ENCODE assay signal across 8 cellular contexts in the genomic region with DNA sequence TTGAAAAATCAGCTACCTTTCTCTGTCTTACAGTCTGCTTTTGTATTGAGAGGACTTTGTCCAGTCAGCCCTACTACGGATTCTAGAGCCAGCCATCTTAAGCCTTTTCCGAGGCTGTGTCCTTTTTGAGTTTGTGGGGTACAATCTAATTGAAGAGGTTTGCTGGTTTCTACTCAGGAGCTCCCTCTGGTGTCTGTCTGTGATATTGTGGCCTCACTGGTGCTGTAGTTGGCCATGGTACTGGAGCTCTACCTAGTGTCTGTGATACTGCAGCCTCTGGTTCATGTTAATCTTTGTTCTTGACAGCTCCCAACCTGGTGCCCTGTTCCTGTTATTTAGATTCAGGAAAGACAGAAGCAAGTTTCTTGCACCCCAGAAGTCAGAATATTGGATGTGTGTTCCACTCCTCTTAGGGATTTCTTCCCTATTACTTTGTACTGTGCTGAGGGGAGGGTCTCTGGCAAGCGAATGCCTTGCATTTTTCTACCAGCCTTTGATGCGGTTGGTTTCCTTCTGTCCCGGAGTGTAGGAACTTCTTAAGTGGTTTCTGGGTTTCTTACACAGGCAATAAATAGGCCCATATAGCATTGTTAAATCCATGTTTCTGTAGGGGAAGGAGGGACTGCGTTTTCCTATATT.
A peak's percentile ranks its signal among the peaks of the same experiment; 100 is the strongest.
DNase-seq lines count a peak whose midpoint lies in the region; ATAC-seq and TF ChIP-seq lines count a peak whose summit lies in the region.

No MANE protein-coding gene starts in this region.

- H3K9ac ChIP-seq in NT2/D1 (ENCODE audit: insufficient read length, low read depth), result no peak overlapping the region

- H3K79me2 ChIP-seq in osteoblast (ENCODE audit: insufficient read depth, low read length), result peaks cover 12% of the 10 kb centered on the region

- H3K27ac Mint-ChIP-seq in activated CD8-positive, alpha-beta memory T cell treated with anti-CD3 and anti-CD28 coated beads, Interleukin-2, amount 10 ng/mL, durations not matched to agents 7 days and 5 days, result no peak overlapping the region

- H3K9me3 ChIP-seq in NT2/D1 (ENCODE audit: insufficient read depth, low read length) (peaks cover 19% of the 10 kb centered on the region), esophagus squamous epithelium (peaks cover 0 to 8% (median 0%) of the 10 kb centered on the region in 3 donors), osteoblast (ENCODE audit: low read depth, low read length) (no peaks in the 10 kb centered on the region)

- peak; percentile 81 for ATAC-seq in GM18858 (IDR thresholded peaks at IDR 0.05; ENCODE audit: unreplicated experiment)
- ATAC-seq in HG03066 (IDR thresholded peaks at IDR 0.05; ENCODE audit: low read depth, unreplicated experiment), result peak; percentile 50
- ATAC-seq in activated CD8-positive, alpha-beta memory T cell treated with anti-CD3 and anti-CD28 coated beads, Interleukin-2, amount 10 ng/mL, durations not matched to agents 7 days and 5 days, result peak; percentile 86

- H4K20me1 ChIP-seq in osteoblast (ENCODE audit: insufficient read depth, low read length), result peaks cover 7% of the 10 kb centered on the region

- H3K4me3 Mint-ChIP-seq in activated CD8-positive, alpha-beta memory T cell treated with anti-CD3 and anti-CD28 coated beads, Interleukin-2, amount 10 ng/mL, durations not matched to agents 7 days and 5 days, result no peak overlapping the region

- H3K9me3 Mint-ChIP-seq in activated CD8-positive, alpha-beta memory T cell treated with anti-CD3 and anti-CD28 coated beads, Interleukin-2, amount 10 ng/mL, durations not matched to agents 7 days and 5 days (ENCODE audit: low read depth), result peaks cover 7% of the 10 kb centered on the region

- 78 to 83% methylated on average over 6 of the region's 6 CpGs for WGBS in esophagus squamous epithelium, 2 donors

- TF ChIP-seq CTCF in C4-2B (conservative IDR thresholded peaks at IDR 0.05), result peak; percentile 94
- TF ChIP-seq CTCF in esophagus squamous epithelium (IDR thresholded peaks at IDR 0.05), result peak; percentile 43 to 75 (median 61)
- TF ChIP-seq CTCF in osteoblast (IDR thresholded peaks at IDR 0.05; ENCODE audit: extremely low read depth, low read depth, low read length), result peak; percentile 93

- CTCF ChIA-PET in activated CD8-positive, alpha-beta memory T cell treated with anti-CD3 and anti-CD28 coated beads, Interleukin-2, amount 10 ng/mL, durations not matched to agents 7 days and 5 days (lab: Charles Lee), result interaction anchor here (0.5 to 4.3 kb wide), 30 partner anchors 8 to 897 kb away, joined by 3 to 43 read pairs (median 4); no protein-coding TSS in a partner anchor

- H3K36me3 ChIP-seq in NT2/D1 (ENCODE audit: insufficient read depth, insufficient read length, low read length), result peaks cover 40% of the 10 kb centered on the region
- H3K36me3 ChIP-seq in esophagus squamous epithelium, result peaks cover 0 to 78% (median 14%) of the 10 kb centered on the region in 3 donors
- H3K36me3 ChIP-seq in osteoblast (ENCODE audit: insufficient read depth, low read length), result peaks cover 3% of the 10 kb centered on the region

- H3K4me1 Mint-ChIP-seq in activated CD8-positive, alpha-beta memory T cell treated with anti-CD3 and anti-CD28 coated beads, Interleukin-2, amount 10 ng/mL, durations not matched to agents 7 days and 5 days, result peaks cover 8% of the 10 kb centered on the region

- H3K4me3 ChIP-seq in NT2/D1 (ENCODE audit: insufficient read length, low read depth), result no peak overlapping the region
- no peak overlapping the region for H3K4me3 ChIP-seq in esophagus squamous epithelium
- H3K4me3 ChIP-seq in osteoblast (ENCODE audit: insufficient read depth, low read length), result no peak overlapping the region

- H3K27me3 Mint-ChIP-seq in activated CD8-positive, alpha-beta memory T cell treated with anti-CD3 and anti-CD28 coated beads, Interleukin-2, amount 10 ng/mL, durations not matched to agents 7 days and 5 days, result no peaks in the 10 kb centered on the region

- TF ChIP-seq POLR2A in esophagus squamous epithelium (IDR thresholded peaks at IDR 0.05), result no peak

- DNase-seq in NT2/D1 (ENCODE audit: low read depth, low spot score), result peak; percentile 74
- DNase-seq in activated CD8-positive, alpha-beta memory T cell treated with anti-CD3 and anti-CD28 coated beads, Interleukin-2, amount 10 ng/mL, durations not matched to agents 7 days and 5 days, result peak; percentile 81
- DNase-seq in esophagus squamous epithelium (lab: John Stamatoyannopoulos, UW), result no peak
- DNase-seq in osteoblast (ENCODE audit: insufficient read length, low spot score, missing footprints), result no peak
- DNase-seq in NCI-H1436 treated with DMSO at 0.1 percent for 48 hours (lab: John Stamatoyannopoulos, UW), result no peak

- H2AFZ ChIP-seq in osteoblast (ENCODE audit: low read length), result no peak overlapping the region

- no peaks in the 10 kb centered on the region for H3K4me1 ChIP-seq in NT2/D1 (ENCODE audit: insufficient read depth, insufficient read length)
- H3K4me1 ChIP-seq in esophagus squamous epithelium, result peaks cover 0 to 12% (median 8%) of the 10 kb centered on the region in 3 donors
- peaks cover 27% of the 10 kb centered on the region for H3K4me1 ChIP-seq in osteoblast (ENCODE audit: insufficient read depth, low read length)

- peak overlapping the region; percentile 10 for H3K4me2 ChIP-seq in osteoblast (ENCODE audit: insufficient read depth, low read length)

- H3K27ac ChIP-seq in C4-2B (no peak overlapping the region), esophagus squamous epithelium (no peak overlapping the region), osteoblast (ENCODE audit: low read depth, low read length) (no peak overlapping the region)

- intact Hi-C loops in esophagus squamous epithelium (cut with DNase I), result no loop called here

- H3K27me3 ChIP-seq in NT2/D1 (ENCODE audit: insufficient read depth, insufficient read length) (no peaks in the 10 kb centered on the region), esophagus squamous epithelium (no peaks in the 10 kb centered on the region), osteoblast (ENCODE audit: insufficient read depth, low read length) (no peaks in the 10 kb centered on the region)

- H3K36me3 Mint-ChIP-seq in activated CD8-positive, alpha-beta memory T cell treated with anti-CD3 and anti-CD28 coated beads, Interleukin-2, amount 10 ng/mL, durations not matched to agents 7 days and 5 days, result peaks cover 30% of the 10 kb centered on the region

Comparison
In these comparisons a context has a peak if more than half of its experiments do, and no peak if none do; other contexts are left out.
1. DNase-seq: peak in NT2/D1 (single experiment) and activated CD8-positive, alpha-beta memory T cell treated with anti-CD3 and anti-CD28 coated beads, Interleukin-2, amount 10 ng/mL, durations not matched to agents 7 days and 5 days (single experiment); none in esophagus squamous epithelium (single experiment), osteoblast (single experiment) and NCI-H1436 treated with DMSO at 0.1 percent for 48 hours (single experiment).
2. Peak in every context shown above with its lines, with median percentiles within 50 percentile points of each other: CTCF ChIP-seq and ATAC-seq.